ENCODE assay signal across 18 cellular contexts in the genomic region with DNA sequence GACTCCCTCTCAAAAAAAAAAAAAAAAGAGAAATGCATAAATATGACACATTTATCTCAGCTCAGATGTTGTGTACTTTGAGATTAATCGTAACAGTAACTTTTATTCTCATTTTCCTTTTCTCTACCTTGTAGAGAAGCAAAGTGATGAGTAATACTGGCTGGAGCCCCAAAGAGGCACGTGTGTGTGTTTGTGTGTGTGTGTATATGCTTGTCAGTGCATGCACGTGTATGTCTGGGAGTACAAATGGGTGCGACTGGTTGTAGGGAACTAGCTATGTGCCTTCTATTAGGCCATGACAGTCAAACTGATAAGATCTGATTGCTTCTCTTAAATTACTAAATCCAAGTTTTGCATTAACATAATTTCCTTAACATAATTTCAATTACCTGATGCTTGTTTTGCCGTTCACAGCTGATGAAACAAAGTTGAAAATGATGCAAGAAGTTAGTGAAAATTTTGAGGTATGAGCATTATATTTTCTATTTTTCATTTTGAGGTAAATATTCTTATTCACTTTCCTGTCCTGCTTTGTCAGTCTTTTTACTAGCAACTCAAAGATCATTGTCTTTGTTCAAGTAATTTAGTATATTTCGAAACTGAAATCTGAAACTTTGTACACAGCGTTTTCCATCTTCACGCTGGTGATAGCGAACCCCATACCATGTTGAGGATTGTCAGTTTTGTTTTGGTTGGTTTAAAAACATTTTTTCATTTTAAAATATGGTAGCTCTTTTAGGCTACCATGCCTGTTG. TPM values are rescaled to one million over a fixed set of nuclear protein-coding genes. Genes with fewer than 3 reads are reported as not detected.
DNase-seq lines count a peak whose midpoint lies in the region; ATAC-seq and TF ChIP-seq lines count a peak whose summit lies in the region.
"Had no signal": no experiment of that assay in that cellular context is flagged by ENCODE, and none has a peak within 500 bp of the region (broad histone marks: within the 10 kb centered on the region; RNA-seq: fewer than 3 reads in every experiment).

No MANE protein-coding gene starts in this region.

- H3K27ac Mint-ChIP-seq in GM23338, result no peak overlapping the region
- H3K27ac Mint-ChIP-seq: stimulated activated naive B cell treated with anti-CD40 and anti-IgM and Interleukin-4, amounts not matched to agents 10 μg/mL and 1 μg/mL and 100 μg/mL, for 72 hours had no signal

- no peak for ATAC-seq in GM23338
- ATAC-seq: left ventricle myocardium superior; stimulated activated naive B cell treated with anti-CD40 and anti-IgM and Interleukin-4, amounts not matched to agents 10 μg/mL and 1 μg/mL and 100 μg/mL, for 72 hours had no signal

- peaks cover 38% of the 10 kb centered on the region for H3K79me2 ChIP-seq in GM23338 (replicated peaks; ENCODE audit: insufficient read depth)

- H3F3A ChIP-seq in GM23338 (replicated peaks; ENCODE audit: low read depth), result no peaks in the 10 kb centered on the region

- H2AFZ ChIP-seq in GM23338, result no peak overlapping the region
- H2AFZ ChIP-seq: GM23248 had no signal

- H3K36me3 ChIP-seq in GM23338 (ENCODE audit: insufficient read depth), result peaks cover 19% of the 10 kb centered on the region

- H3K27me3 ChIP-seq in GM23338 (ENCODE audit: insufficient read depth), result no peaks in the 10 kb centered on the region
- H3K27me3 ChIP-seq: right atrium auricular region had no signal

- no peak overlapping the region for H3K4me3 ChIP-seq in epithelial cell of esophagus (ENCODE audit: low read length)
- no peak overlapping the region for H3K4me3 ChIP-seq in GM23338
- H3K4me3 ChIP-seq: GM23248, right atrium auricular region had no signal

- H3K27me3 Mint-ChIP-seq in GM23338 (ENCODE audit: insufficient read depth, low read depth, poor library complexity), result peaks cover 5% of the 10 kb centered on the region
- H3K27me3 Mint-ChIP-seq: stimulated activated naive B cell treated with anti-CD40 and anti-IgM and Interleukin-4, amounts not matched to agents 10 μg/mL and 1 μg/mL and 100 μg/mL, for 72 hours had no signal

- H3K4me1 Mint-ChIP-seq in GM23338, result peaks cover 11% of the 10 kb centered on the region; the same call in 2 of the 3 replicates

- H3K4me3 Mint-ChIP-seq in GM23338, result no peak overlapping the region
- H3K4me3 Mint-ChIP-seq: stimulated activated naive B cell treated with anti-CD40 and anti-IgM and Interleukin-4, amounts not matched to agents 10 μg/mL and 1 μg/mL and 100 μg/mL, for 72 hours had no signal

- peaks cover 15% of the 10 kb centered on the region for H4K20me1 ChIP-seq in GM23338 (replicated peaks; ENCODE audit: insufficient read depth)

- peak; percentile 23 for DNase-seq in activated CD4-positive, alpha-beta T cell treated with anti-CD3 and anti-CD28 coated beads for 48 hours
- no peak for DNase-seq in activated CD4-positive, alpha-beta T cell treated with anti-CD3 and anti-CD28 coated beads for 1 hour
- DNase-seq in stimulated activated naive CD4-positive, alpha-beta T cell treated with Interleukin-2 at 50 U/mL for 16 hours (lab: John Stamatoyannopoulos, UW), result peak; percentile 29
- DNase-seq in stimulated activated naive CD4-positive, alpha-beta T cell (lab: John Stamatoyannopoulos, UW), result no peak
- peak; percentile 75 for DNase-seq in epithelial cell of esophagus (ENCODE audit: low read depth)
- DNase-seq in iPS-NIHi11 (ENCODE audit: low spot score), result no peak
- no peak for DNase-seq in GM23338 (ENCODE audit: low spot score)
- DNase-seq in nucleus accumbens (lab: John Stamatoyannopoulos, UW), result no peak
- DNase-seq: GM23248; left ventricle myocardium superior; MV-4-11; NCI-H187 treated with DMSO at 0.1 percent for 48 hours; NCI-H226; NCI-H82; stimulated activated CD4-positive, alpha-beta T cell treated with anti-CD3 and anti-CD28 coated beads, Interleukin-12 subunit alpha, Interleukin-12 subunit beta, amount 100 ng/mL, for 4 hours; stimulated activated naive B cell treated with anti-CD40 and anti-IgM and Interleukin-4, amounts not matched to agents 10 μg/mL and 1 μg/mL and 100 μg/mL, for 72 hours; trophoblast cell had no signal

- H3K36me3 Mint-ChIP-seq in GM23338 (ENCODE audit: low read depth), result peaks cover 48% of the 10 kb centered on the region

- no peaks in the 10 kb centered on the region for H3K9me2 ChIP-seq in GM23338 (ENCODE audit: insufficient read depth)

- peaks cover 3% of the 10 kb centered on the region for H3K4me1 ChIP-seq in GM23338 (ENCODE audit: insufficient read depth)

- H3K9me3 Mint-ChIP-seq in GM23338, result no peaks in the 10 kb centered on the region
- H3K9me3 Mint-ChIP-seq: stimulated activated naive B cell treated with anti-CD40 and anti-IgM and Interleukin-4, amounts not matched to agents 10 μg/mL and 1 μg/mL and 100 μg/mL, for 72 hours had no signal

- TF ChIP-seq CTCF in epithelial cell of esophagus (IDR thresholded peaks at IDR 0.05; ENCODE audit: insufficient read depth, low read depth, low read length, missing control alignments) (no peak), GM23338 (conservative IDR thresholded peaks at IDR 0.05; ENCODE audit: low read depth in 2 of 2) (no peak)

- no peak overlapping the region for H3K27ac ChIP-seq in GM23338 (ENCODE audit: low read depth)
- H3K27ac ChIP-seq: GM23248, right atrium auricular region had no signal

- no peak overlapping the region for H3K4me2 ChIP-seq in GM23338

TF ChIP-seq in GM23338, 12 proteins besides CTCF, POLR2A, EP300 and RAD21 (continues in another document):
- TF ChIP-seq STAT1 (IDR thresholded peaks at IDR 0.05; ENCODE audit: unreplicated experiment), result no peak
- TF ChIP-seq JUNB (IDR thresholded peaks at IDR 0.05; ENCODE audit: unreplicated experiment), result no peak
- TF ChIP-seq, protein P1, sequence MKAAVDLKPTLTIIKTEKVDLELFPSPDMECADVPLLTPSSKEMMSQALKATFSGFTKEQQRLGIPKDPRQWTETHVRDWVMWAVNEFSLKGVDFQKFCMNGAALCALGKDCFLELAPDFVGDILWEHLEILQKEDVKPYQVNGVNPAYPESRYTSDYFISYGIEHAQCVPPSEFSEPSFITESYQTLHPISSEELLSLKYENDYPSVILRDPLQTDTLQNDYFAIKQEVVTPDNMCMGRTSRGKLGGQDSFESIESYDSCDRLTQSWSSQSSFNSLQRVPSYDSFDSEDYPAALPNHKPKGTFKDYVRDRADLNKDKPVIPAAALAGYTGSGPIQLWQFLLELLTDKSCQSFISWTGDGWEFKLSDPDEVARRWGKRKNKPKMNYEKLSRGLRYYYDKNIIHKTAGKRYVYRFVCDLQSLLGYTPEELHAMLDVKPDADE (IDR thresholded peaks at IDR 0.05), result no peak
- TF ChIP-seq, protein P2, sequence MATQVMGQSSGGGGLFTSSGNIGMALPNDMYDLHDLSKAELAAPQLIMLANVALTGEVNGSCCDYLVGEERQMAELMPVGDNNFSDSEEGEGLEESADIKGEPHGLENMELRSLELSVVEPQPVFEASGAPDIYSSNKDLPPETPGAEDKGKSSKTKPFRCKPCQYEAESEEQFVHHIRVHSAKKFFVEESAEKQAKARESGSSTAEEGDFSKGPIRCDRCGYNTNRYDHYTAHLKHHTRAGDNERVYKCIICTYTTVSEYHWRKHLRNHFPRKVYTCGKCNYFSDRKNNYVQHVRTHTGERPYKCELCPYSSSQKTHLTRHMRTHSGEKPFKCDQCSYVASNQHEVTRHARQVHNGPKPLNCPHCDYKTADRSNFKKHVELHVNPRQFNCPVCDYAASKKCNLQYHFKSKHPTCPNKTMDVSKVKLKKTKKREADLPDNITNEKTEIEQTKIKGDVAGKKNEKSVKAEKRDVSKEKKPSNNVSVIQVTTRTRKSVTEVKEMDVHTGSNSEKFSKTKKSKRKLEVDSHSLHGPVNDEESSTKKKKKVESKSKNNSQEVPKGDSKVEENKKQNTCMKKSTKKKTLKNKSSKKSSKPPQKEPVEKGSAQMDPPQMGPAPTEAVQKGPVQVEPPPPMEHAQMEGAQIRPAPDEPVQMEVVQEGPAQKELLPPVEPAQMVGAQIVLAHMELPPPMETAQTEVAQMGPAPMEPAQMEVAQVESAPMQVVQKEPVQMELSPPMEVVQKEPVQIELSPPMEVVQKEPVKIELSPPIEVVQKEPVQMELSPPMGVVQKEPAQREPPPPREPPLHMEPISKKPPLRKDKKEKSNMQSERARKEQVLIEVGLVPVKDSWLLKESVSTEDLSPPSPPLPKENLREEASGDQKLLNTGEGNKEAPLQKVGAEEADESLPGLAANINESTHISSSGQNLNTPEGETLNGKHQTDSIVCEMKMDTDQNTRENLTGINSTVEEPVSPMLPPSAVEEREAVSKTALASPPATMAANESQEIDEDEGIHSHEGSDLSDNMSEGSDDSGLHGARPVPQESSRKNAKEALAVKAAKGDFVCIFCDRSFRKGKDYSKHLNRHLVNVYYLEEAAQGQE (IDR thresholded peaks at IDR 0.05; ENCODE audit: unreplicated experiment), result no peak
- no peak for TF ChIP-seq EZH2phosphoT487 (IDR thresholded peaks at IDR 0.05; ENCODE audit: unreplicated experiment)

RNA-seq across cellular contexts. Expression of a gene that starts 3.4 kb away (rescaled TPM):
- total RNA-seq in GM23338 (2014; rRNA removed; shearing (Covaris generic)), result 49.8 and 58.7 TPM in 2 replicates
- 14.9 and 16.1 TPM in 2 replicates for polyA plus RNA-seq in GM23338 (2016; fragmentation: Nextera tagmentation; extraction: Ambion mirVana)

RNA-seq across cellular contexts. Expression of a gene that starts 11.9 kb away (rescaled TPM):
- 1.5 and 4.2 TPM in 2 replicates for total RNA-seq in GM23338 (2014; rRNA removed; shearing (Covaris generic))
- polyA plus RNA-seq in GM23338 (2016; fragmentation: Nextera tagmentation; extraction: Ambion mirVana), result 2.0 TPM in 2 replicates
- total RNA-seq: GM23248, left ventricle myocardium superior had no signal

Comparison
In these comparisons a context has a peak if more than half of its experiments do, and no peak if none do; other contexts are left out.
1. DNase-seq: peak in activated CD4-positive, alpha-beta T cell treated with anti-CD3 and anti-CD28 coated beads for 48 hours (single experiment), stimulated activated naive CD4-positive, alpha-beta T cell treated with Interleukin-2 at 50 U/mL for 16 hours (single experiment) and epithelial cell of esophagus (single experiment); none in activated CD4-positive, alpha-beta T cell treated with anti-CD3 and anti-CD28 coated beads for 1 hour (single experiment), stimulated activated naive CD4-positive, alpha-beta T cell (0 of 6), iPS-NIHi11 (single experiment), GM23338 (single experiment) and nucleus accumbens (0 of 56).